Comparison of ENCODE assay signal across 2 cellular contexts in the genomic region with DNA sequence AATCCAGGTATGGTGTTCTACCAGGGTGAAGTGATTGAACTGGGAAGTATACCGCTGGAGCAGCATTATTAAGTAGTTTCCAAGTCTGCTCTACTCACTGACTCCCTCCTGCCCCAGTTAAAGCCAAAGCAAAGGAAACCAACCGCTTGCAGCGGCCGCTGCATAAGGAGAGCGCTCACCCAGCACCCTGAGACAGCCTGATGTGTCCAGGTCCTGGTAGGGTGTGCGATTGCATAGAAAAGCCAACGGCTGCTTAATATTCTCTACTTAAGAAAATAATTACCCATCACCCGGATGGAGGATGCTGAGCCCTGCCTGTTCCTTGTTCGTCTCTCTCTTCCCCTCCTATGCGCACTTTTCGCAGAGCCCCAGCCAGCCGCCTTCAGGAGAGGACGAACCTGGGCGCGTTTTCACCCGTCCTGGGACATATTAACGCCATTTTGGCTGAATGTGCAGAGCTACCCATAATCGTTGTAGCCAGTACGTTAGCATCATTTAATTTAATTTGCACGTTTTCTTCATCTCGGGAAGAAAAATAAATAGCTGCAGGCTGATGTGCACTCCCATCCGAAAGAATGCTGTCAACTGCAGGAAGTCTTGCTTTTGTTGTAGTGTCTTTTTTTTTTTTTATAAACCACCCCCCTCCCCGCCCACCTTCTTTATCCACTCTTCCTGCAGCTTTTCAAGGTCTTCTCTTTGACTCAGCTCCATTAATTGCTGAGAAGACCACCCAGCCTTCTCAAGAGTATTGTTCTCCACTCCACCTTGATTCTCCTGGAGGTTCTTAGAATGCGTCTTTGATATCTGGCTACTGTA.
A peak's percentile ranks its signal among the peaks of the same experiment; 100 is the strongest.
TF ChIP-seq lines count a peak whose summit lies in the region.

No MANE protein-coding gene starts in this region.

TF ChIP-seq in GM23338, 12 proteins besides CTCF, POLR2A, EP300 and RAD21:
- peak; percentile 64 for TF ChIP-seq EZH2 (IDR thresholded peaks at IDR 0.05; ENCODE audit: low read depth, unreplicated experiment)
- TF ChIP-seq, protein P1, sequence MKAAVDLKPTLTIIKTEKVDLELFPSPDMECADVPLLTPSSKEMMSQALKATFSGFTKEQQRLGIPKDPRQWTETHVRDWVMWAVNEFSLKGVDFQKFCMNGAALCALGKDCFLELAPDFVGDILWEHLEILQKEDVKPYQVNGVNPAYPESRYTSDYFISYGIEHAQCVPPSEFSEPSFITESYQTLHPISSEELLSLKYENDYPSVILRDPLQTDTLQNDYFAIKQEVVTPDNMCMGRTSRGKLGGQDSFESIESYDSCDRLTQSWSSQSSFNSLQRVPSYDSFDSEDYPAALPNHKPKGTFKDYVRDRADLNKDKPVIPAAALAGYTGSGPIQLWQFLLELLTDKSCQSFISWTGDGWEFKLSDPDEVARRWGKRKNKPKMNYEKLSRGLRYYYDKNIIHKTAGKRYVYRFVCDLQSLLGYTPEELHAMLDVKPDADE (IDR thresholded peaks at IDR 0.05) = no peak

TF ChIP-seq in neural cell, 6 proteins besides CTCF, POLR2A, EP300 and RAD21:
- no peak for TF ChIP-seq MXI1 (conservative IDR thresholded peaks at IDR 0.05; ENCODE audit: poor library complexity, severe bottlenecking)
- no peak for TF ChIP-seq TAF1 (IDR thresholded peaks at IDR 0.05; ENCODE audit: low read depth)
- peak; percentile 33 for TF ChIP-seq SMC3 (conservative IDR thresholded peaks at IDR 0.05; ENCODE audit: poor library complexity)
- TF ChIP-seq, protein P2, sequence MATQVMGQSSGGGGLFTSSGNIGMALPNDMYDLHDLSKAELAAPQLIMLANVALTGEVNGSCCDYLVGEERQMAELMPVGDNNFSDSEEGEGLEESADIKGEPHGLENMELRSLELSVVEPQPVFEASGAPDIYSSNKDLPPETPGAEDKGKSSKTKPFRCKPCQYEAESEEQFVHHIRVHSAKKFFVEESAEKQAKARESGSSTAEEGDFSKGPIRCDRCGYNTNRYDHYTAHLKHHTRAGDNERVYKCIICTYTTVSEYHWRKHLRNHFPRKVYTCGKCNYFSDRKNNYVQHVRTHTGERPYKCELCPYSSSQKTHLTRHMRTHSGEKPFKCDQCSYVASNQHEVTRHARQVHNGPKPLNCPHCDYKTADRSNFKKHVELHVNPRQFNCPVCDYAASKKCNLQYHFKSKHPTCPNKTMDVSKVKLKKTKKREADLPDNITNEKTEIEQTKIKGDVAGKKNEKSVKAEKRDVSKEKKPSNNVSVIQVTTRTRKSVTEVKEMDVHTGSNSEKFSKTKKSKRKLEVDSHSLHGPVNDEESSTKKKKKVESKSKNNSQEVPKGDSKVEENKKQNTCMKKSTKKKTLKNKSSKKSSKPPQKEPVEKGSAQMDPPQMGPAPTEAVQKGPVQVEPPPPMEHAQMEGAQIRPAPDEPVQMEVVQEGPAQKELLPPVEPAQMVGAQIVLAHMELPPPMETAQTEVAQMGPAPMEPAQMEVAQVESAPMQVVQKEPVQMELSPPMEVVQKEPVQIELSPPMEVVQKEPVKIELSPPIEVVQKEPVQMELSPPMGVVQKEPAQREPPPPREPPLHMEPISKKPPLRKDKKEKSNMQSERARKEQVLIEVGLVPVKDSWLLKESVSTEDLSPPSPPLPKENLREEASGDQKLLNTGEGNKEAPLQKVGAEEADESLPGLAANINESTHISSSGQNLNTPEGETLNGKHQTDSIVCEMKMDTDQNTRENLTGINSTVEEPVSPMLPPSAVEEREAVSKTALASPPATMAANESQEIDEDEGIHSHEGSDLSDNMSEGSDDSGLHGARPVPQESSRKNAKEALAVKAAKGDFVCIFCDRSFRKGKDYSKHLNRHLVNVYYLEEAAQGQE (IDR thresholded peaks at IDR 0.05; ENCODE audit: borderline replicate concordance) = no peak
- TF ChIP-seq POLR2AphosphoS5 (IDR thresholded peaks at IDR 0.05) = peak; percentile 6
